11 cellular contexts compared by ENCODE assay signal in genomic region chr22:40540265-40540664, GRCh38.
"Had no signal": no experiment of that assay in that cellular context is flagged by ENCODE, and none has a peak within 500 bp of the region (broad histone marks: within the 10 kb centered on the region; RNA-seq: fewer than 3 reads in every experiment).

No MANE protein-coding gene starts in this region.

- H3K9me3 Mint-ChIP-seq: neural crest cell had no signal

- ATAC-seq: left ventricle myocardium superior had no signal

- DNase-seq: activated effector memory CD4-positive, alpha-beta T cell treated with anti-CD3 and anti-CD28 coated beads, Interleukin-2, amount 50 U/mL, for 16 hours; activated T-cell treated with anti-CD3 and anti-CD28 coated beads, Interleukin-2, amount 50 U/mL, for 1 hour; effector CD4-positive, alpha-beta T cell; left ventricle myocardium superior; ovary; stimulated activated CD4-positive, alpha-beta T cell treated with anti-CD3 and anti-CD28 coated beads, Interleukin-4, amount 100 ng/mL, for 1 hour; stimulated activated CD8-positive, alpha-beta memory T cell treated with anti-CD3 and anti-CD28 coated beads, Interleukin-4, amount 100 ng/mL, for 48 hours; stomach had no signal

- H3K4me3 ChIP-seq: coronary artery, ovary, stomach, thoracic aorta had no signal

- H3K36me3 ChIP-seq: ovary, stomach, thoracic aorta had no signal

- H3K9me3 ChIP-seq: ovary, stomach, thoracic aorta had no signal

- H3K27ac ChIP-seq: coronary artery, ovary, stomach, thoracic aorta had no signal

- H3K4me1 Mint-ChIP-seq: neural crest cell had no signal

- H3K27me3 ChIP-seq: ovary, stomach had no signal
